8 cellular contexts compared by ENCODE assay signal in genomic region chr21:43361493-43362296, GRCh38.
DNase-seq lines count a peak whose midpoint lies in the region; ATAC-seq and TF ChIP-seq lines count a peak whose summit lies in the region.

No MANE protein-coding gene starts in this region.

- TF ChIP-seq CTCF in colonic mucosa (IDR thresholded peaks at IDR 0.05), result no peak

- no peaks in the 10 kb centered on the region for H3K36me3 ChIP-seq in colonic mucosa
- H3K36me3 ChIP-seq in muscle layer of duodenum (ENCODE audit: control insufficient read depth in 1 of 2, insufficient read depth in 2 of 2, low read length in 2 of 2), result no peaks in the 10 kb centered on the region
- H3K36me3 ChIP-seq in urinary bladder (ENCODE audit: insufficient read depth), result no peaks in the 10 kb centered on the region

- H3K27ac ChIP-seq in colonic mucosa, result peak overlapping the region; percentile 63
- peak overlapping the region; percentile 86 for H3K27ac ChIP-seq in muscle layer of duodenum (ENCODE audit: low read length)
- peak overlapping the region; percentile 81 for H3K27ac ChIP-seq in urinary bladder (ENCODE audit: low read depth)

- DNase-seq in ELF-1 (ENCODE audit: low read depth, low spot score), result peak; percentile 66
- peak; percentile 34 for DNase-seq in T-helper 22 cell (ENCODE audit: low read depth)
- no peak for DNase-seq in colonic mucosa
- no peak for DNase-seq in kidney tubule cell (ENCODE audit: low spot score)

- 44% methylated on average over 35 of the region's 35 CpGs for WGBS in urinary bladder

- H3K9me3 ChIP-seq in colonic mucosa, result no peaks in the 10 kb centered on the region
- H3K9me3 ChIP-seq in muscle layer of duodenum (ENCODE audit: control insufficient read depth in 1 of 2, low read length in 2 of 2), result no peaks in the 10 kb centered on the region

- H3K27me3 ChIP-seq in colonic mucosa (no peaks in the 10 kb centered on the region), muscle layer of duodenum (ENCODE audit: low read depth, low read length) (peaks cover 3% of the 10 kb centered on the region)

- peak overlapping the region; percentile 15 to 74 for H3K9ac ChIP-seq in colonic mucosa (ENCODE audit: low read depth in 2 of 2, low read length in 2 of 2)

- intact Hi-C loops in colonic mucosa (cut with DNase I), result no loop called here

- no peaks in the 10 kb centered on the region for H3K4me1 ChIP-seq in colonic mucosa
- H3K4me1 ChIP-seq in muscle layer of duodenum (ENCODE audit: control insufficient read depth in 1 of 2, insufficient read depth in 2 of 2, low read length in 2 of 2), result peaks cover 0 to 8% of the 10 kb centered on the region in 2 donors
- peaks cover 3% of the 10 kb centered on the region for H3K4me1 ChIP-seq in urinary bladder (ENCODE audit: insufficient read depth)

- ATAC-seq in HG02588 (IDR thresholded peaks at IDR 0.05; ENCODE audit: unreplicated experiment) (peak; percentile 32), GM18861 (IDR thresholded peaks at IDR 0.05; ENCODE audit: unreplicated experiment) (no peak)

- H3K4me3 ChIP-seq in colonic mucosa, result no peak overlapping the region
- H3K4me3 ChIP-seq in muscle layer of duodenum (ENCODE audit: low read depth in 1 of 2, low read length in 2 of 2), result peak overlapping the region; percentile 26 to 33
- no peak overlapping the region for H3K4me3 ChIP-seq in urinary bladder (ENCODE audit: low read depth, low read length)

Comparison
In these comparisons a context has a peak if more than half of its experiments do, and no peak if none do; other contexts are left out.
1. DNase-seq: peak in ELF-1 (single experiment) and T-helper 22 cell (single experiment); none in colonic mucosa (single experiment) and kidney tubule cell (single experiment).
2. H3K4me3 ChIP-seq: peak in muscle layer of duodenum (2 of 2); none in colonic mucosa (single experiment) and urinary bladder (single experiment).
3. Peak in every context shown above with its lines, with median percentiles within 50 percentile points of each other: H3K27ac ChIP-seq.